1 cellular context compared by ENCODE assay signal in genomic region chr1:29230553-29231378, GRCh38.
TF ChIP-seq lines count a peak whose summit lies in the region.

MECR (minus strand) TSS chr1:29230934; CDS start chr1:29230906, 28 bp downstream.

TF ChIP-seq in HepG2, 621 proteins besides CTCF, POLR2A, EP300 and RAD21 (continued from another document and continues in another):
- no peak for TF ChIP-seq ZUFSP (CRISPR knock-in tag; IDR thresholded peaks at IDR 0.05; ENCODE audit: borderline replicate concordance)
- no peak for TF ChIP-seq TCF7 (IDR thresholded peaks at IDR 0.05; ENCODE audit: low read depth)
- no peak for TF ChIP-seq ZNF609 (CRISPR knock-in tag; IDR thresholded peaks at IDR 0.05; ENCODE audit: borderline replicate concordance)
- no peak for TF ChIP-seq ZNF296 (CRISPR knock-in tag; conservative IDR thresholded peaks at IDR 0.05)
- TF ChIP-seq DZIP1 (CRISPR knock-in tag; IDR thresholded peaks at IDR 0.05) = no peak
- no peak for TF ChIP-seq DDIT3 (CRISPR knock-in tag; IDR thresholded peaks at IDR 0.05)
- peak; percentile 93 for TF ChIP-seq MAX (IDR thresholded peaks at IDR 0.05)
- peak; percentile 91 for TF ChIP-seq MAZ (IDR thresholded peaks at IDR 0.05; ENCODE audit: borderline replicate concordance, low read depth, low read length)
- TF ChIP-seq MAZ (CRISPR knock-in tag; IDR thresholded peaks at IDR 0.05; ENCODE audit: low read depth) = peak; percentile 88
- peak; percentile 75; the same call in 1 of the 2 replicates for TF ChIP-seq SIN3B (IDR thresholded peaks at IDR 0.05; ENCODE audit: low read length)
- TF ChIP-seq MAFG (CRISPR knock-in tag; IDR thresholded peaks at IDR 0.05) = no peak
- TF ChIP-seq ERF (CRISPR knock-in tag; IDR thresholded peaks at IDR 0.05) = 0 out of 2 replicates have a peak, but pooled peaks have one; percentile 35
- peak; percentile 53; the same call in 1 of the 2 replicates for TF ChIP-seq KDM5B (CRISPR knock-in tag; IDR thresholded peaks at IDR 0.05; ENCODE audit: borderline replicate concordance)
- no peak for TF ChIP-seq ZNF3 (CRISPR knock-in tag; IDR thresholded peaks at IDR 0.05)
- TF ChIP-seq ZEB1 (IDR thresholded peaks at IDR 0.05; ENCODE audit: insufficient replicate concordance, low read depth) = no peak
- TF ChIP-seq ZBTB21 (CRISPR knock-in tag; IDR thresholded peaks at IDR 0.05) = no peak
- no peak for TF ChIP-seq ZSCAN29 (CRISPR knock-in tag; conservative IDR thresholded peaks at IDR 0.05)
- TF ChIP-seq TBP (CRISPR knock-in tag; IDR thresholded peaks at IDR 0.05) = no peak
- TF ChIP-seq SP4 (CRISPR knock-in tag; IDR thresholded peaks at IDR 0.05) = peak; percentile 97
- TF ChIP-seq HOXA5 (CRISPR knock-in tag; IDR thresholded peaks at IDR 0.05) = peak; percentile 76; the same call in 1 of the 2 replicates
- TF ChIP-seq RBFOX2 (IDR thresholded peaks at IDR 0.05; ENCODE audit: low read depth, low read length) = peak; percentile 89
- peak; percentile 33; the same call in 1 of the 2 replicates for TF ChIP-seq RXRB (CRISPR knock-in tag; IDR thresholded peaks at IDR 0.05; ENCODE audit: borderline replicate concordance)
- peak; percentile 93 for TF ChIP-seq ZNF687 (CRISPR knock-in tag; IDR thresholded peaks at IDR 0.05)
- TF ChIP-seq HINFP (CRISPR knock-in tag; IDR thresholded peaks at IDR 0.05; ENCODE audit: low read depth) = no peak
- TF ChIP-seq ZNF776 (CRISPR knock-in tag; IDR thresholded peaks at IDR 0.05) = no peak
- TF ChIP-seq TOE1 (CRISPR knock-in tag; IDR thresholded peaks at IDR 0.05) = no peak
- TF ChIP-seq DRAP1 (CRISPR knock-in tag; IDR thresholded peaks at IDR 0.05) = peak; percentile 71
- TF ChIP-seq HOXA3 (CRISPR knock-in tag; IDR thresholded peaks at IDR 0.05) = peak; percentile 95
- TF ChIP-seq ZFYVE20 (CRISPR knock-in tag; IDR thresholded peaks at IDR 0.05; ENCODE audit: borderline replicate concordance, low read depth) = no peak
- peak; percentile 97 for TF ChIP-seq CREM (IDR thresholded peaks at IDR 0.05)
- TF ChIP-seq CREM (CRISPR knock-in tag; IDR thresholded peaks at IDR 0.05) = peak; percentile 76
- no peak for TF ChIP-seq ZNF318 (CRISPR knock-in tag; IDR thresholded peaks at IDR 0.05)
- no peak for TF ChIP-seq EEA1 (CRISPR knock-in tag; IDR thresholded peaks at IDR 0.05; ENCODE audit: borderline replicate concordance)
- TF ChIP-seq POLR2AphosphoS2 (IDR thresholded peaks at IDR 0.05; ENCODE audit: low read depth, low read length) = no peak
